ENCODE assay signal across 13 cellular contexts in the genomic region with DNA sequence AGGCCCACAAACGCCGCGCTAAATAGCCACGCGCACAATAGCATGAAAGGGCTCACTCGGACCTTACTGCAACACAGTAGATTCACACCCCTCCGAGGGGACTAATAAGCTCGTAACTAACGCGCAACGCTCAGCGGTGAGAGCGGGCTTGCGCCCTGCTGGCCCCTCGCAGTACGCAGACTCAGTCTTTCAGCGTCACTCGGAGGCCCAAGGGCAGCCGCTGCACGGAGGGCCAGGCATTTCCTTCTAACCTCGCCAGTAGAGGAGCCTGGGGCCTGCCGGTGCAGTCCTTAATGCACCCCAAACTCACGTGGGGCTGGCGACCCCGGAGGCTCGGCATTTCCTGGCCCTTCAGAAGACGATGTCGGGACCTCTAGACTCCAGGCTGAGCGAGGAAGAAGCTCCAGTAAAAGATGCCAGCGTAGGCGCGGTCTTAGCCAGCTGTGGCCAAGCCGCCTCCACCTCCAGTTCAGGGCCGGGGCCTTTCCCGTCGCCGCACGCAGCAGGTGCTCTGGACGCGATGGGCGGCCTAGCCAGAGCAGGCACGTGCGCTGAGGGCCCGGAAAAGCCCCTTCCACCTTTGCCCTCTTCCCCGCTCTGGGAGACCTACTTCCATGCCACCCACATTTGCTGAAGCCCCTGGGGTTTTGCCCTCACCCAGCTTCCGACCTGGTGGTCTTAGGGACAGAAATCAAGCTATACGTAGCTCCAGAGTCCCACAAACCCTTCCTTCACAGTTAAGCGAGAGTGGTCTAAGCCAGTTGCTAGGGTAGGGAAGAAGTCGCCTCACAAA. TPM values are rescaled to one million over a fixed set of nuclear protein-coding genes. Genes with fewer than 3 reads are reported as not detected.
DNase-seq lines count a peak whose midpoint lies in the region; ATAC-seq and TF ChIP-seq lines count a peak whose summit lies in the region.
"Had no signal": no experiment of that assay in that cellular context is flagged by ENCODE, and none has a peak within 500 bp of the region (broad histone marks: within the 10 kb centered on the region; RNA-seq: fewer than 3 reads in every experiment).

No MANE protein-coding gene starts in this region.

- no peak overlapping the region for H3K27ac ChIP-seq in HUES48 (ENCODE audit: low read depth, low read length)
- H3K27ac ChIP-seq in mesenchymal stem cell (ENCODE audit: low read length, poor library complexity, severe bottlenecking), result no peak overlapping the region
- no peak overlapping the region for H3K27ac ChIP-seq in skeletal muscle tissue (ENCODE audit: low read depth, low read length)
- H3K27ac ChIP-seq: SJCRH30 had no signal

- H3K36me3 ChIP-seq in HUES48 (ENCODE audit: control insufficient read depth, insufficient read depth, low read length), result no peaks in the 10 kb centered on the region
- no peaks in the 10 kb centered on the region for H3K36me3 ChIP-seq in mesenchymal stem cell (ENCODE audit: control insufficient read depth in 1 of 2, insufficient read depth in 2 of 2, low read depth in 1 of 2, low read length in 2 of 2)
- no peaks in the 10 kb centered on the region for H3K36me3 ChIP-seq in skeletal muscle tissue (ENCODE audit: control insufficient read depth in 3 of 3, insufficient read depth in 3 of 3, low read length in 3 of 3)
- H3K36me3 ChIP-seq: SJCRH30 had no signal

- no peaks in the 10 kb centered on the region for H3K36me3 Mint-ChIP-seq in natural killer cell treated with Interleukin-12 subunit alpha and Interleukin-12 subunit beta and Interleukin-15 and Interleukin-18, amount 100 ng/mL, for 72 hours
- H3K36me3 Mint-ChIP-seq: activated naive CD8-positive, alpha-beta T cell treated with anti-CD3 and anti-CD28 coated beads, Interleukin-2, amount 10 ng/mL, durations not matched to agents 7 days and 5 days; memory B cell had no signal

- no peak overlapping the region for H2BK120ac ChIP-seq in mesenchymal stem cell (ENCODE audit: low read depth, low read length)

- H3K9me3 Mint-ChIP-seq in natural killer cell treated with Interleukin-12 subunit alpha and Interleukin-12 subunit beta and Interleukin-15 and Interleukin-18, amount 100 ng/mL, for 72 hours, result no peaks in the 10 kb centered on the region
- H3K9me3 Mint-ChIP-seq: activated naive CD8-positive, alpha-beta T cell treated with anti-CD3 and anti-CD28 coated beads, Interleukin-2, amount 10 ng/mL, durations not matched to agents 7 days and 5 days; CD4-positive, alpha-beta T cell; memory B cell had no signal

- H2BK12ac ChIP-seq in mesenchymal stem cell (ENCODE audit: low read length in 2 of 2), result no peak overlapping the region

- H3K79me1 ChIP-seq in mesenchymal stem cell (replicated peaks; ENCODE audit: low read length, poor library complexity, severe bottlenecking), result no peaks in the 10 kb centered on the region

- no peak overlapping the region for H3K14ac ChIP-seq in mesenchymal stem cell (ENCODE audit: low read length in 2 of 2)

- H3K4me3 ChIP-seq in HUES48 (ENCODE audit: low read depth, low read length), result peak overlapping the region; percentile 52
- H3K4me3 ChIP-seq in choroid plexus epithelial cell (ENCODE audit: low read depth, low read length), result no peak overlapping the region
- H3K4me3 ChIP-seq in mesenchymal stem cell (ENCODE audit: insufficient read depth in 1 of 2, low read depth in 1 of 2, low read length in 2 of 2), result peak overlapping the region in 1 of 2 experiments; percentile 78
- peak overlapping the region; percentile 48 to 67 (median 64) for H3K4me3 ChIP-seq in skeletal muscle tissue (ENCODE audit: low read length in 3 of 3)
- H3K4me3 ChIP-seq: SJCRH30 had no signal

- H3K23ac ChIP-seq in mesenchymal stem cell (ENCODE audit: low read length in 2 of 2), result no peak overlapping the region

- no peak overlapping the region for H4K91ac ChIP-seq in mesenchymal stem cell (ENCODE audit: low read length)

- H3K4me1 Mint-ChIP-seq in natural killer cell treated with Interleukin-12 subunit alpha and Interleukin-12 subunit beta and Interleukin-15 and Interleukin-18, amount 100 ng/mL, for 72 hours (ENCODE audit: low read depth in 2 of 2), result peaks cover 2 to 6% of the 10 kb centered on the region in 2 donors

- H3K9ac ChIP-seq in HUES48 (ENCODE audit: low read depth, low read length) (no peak overlapping the region), mesenchymal stem cell (ENCODE audit: low read length) (peak overlapping the region; percentile 81), skeletal muscle tissue (ENCODE audit: low read depth in 1 of 3, low read length in 3 of 3) (peak overlapping the region in 1 of 3 donors; percentile 60)

- peaks cover 100% of the 10 kb centered on the region for H3K27me3 ChIP-seq in HUES48 (ENCODE audit: control insufficient read depth, insufficient read depth, low read length)
- peaks cover 62 to 99% of the 10 kb centered on the region in 2 experiments for H3K27me3 ChIP-seq in mesenchymal stem cell (ENCODE audit: control insufficient read depth in 1 of 2, insufficient read depth in 1 of 2, low read length in 2 of 2)
- peaks cover 54 to 71% (median 65%) of the 10 kb centered on the region in 3 donors for H3K27me3 ChIP-seq in skeletal muscle tissue (ENCODE audit: control insufficient read depth in 3 of 3, insufficient read depth in 3 of 3, low read length in 3 of 3)

- no peak overlapping the region for H3K18ac ChIP-seq in mesenchymal stem cell (ENCODE audit: low read depth in 1 of 2, low read length in 2 of 2)

- H2BK15ac ChIP-seq in mesenchymal stem cell (ENCODE audit: low read depth, poor library complexity, severe bottlenecking), result no peak overlapping the region

- peaks cover 37 to 62% of the 10 kb centered on the region in 2 donors for H3K27me3 Mint-ChIP-seq in natural killer cell treated with Interleukin-12 subunit alpha and Interleukin-12 subunit beta and Interleukin-15 and Interleukin-18, amount 100 ng/mL, for 72 hours

- peak overlapping the region; percentile 46 for H3K4me2 ChIP-seq in mesenchymal stem cell (ENCODE audit: low read length, poor library complexity, severe bottlenecking)

- no peak overlapping the region for H3K4me3 Mint-ChIP-seq in natural killer cell treated with Interleukin-12 subunit alpha and Interleukin-12 subunit beta and Interleukin-15 and Interleukin-18, amount 100 ng/mL, for 72 hours
- H3K4me3 Mint-ChIP-seq: CD4-positive, alpha-beta T cell had no signal

- no peak overlapping the region for H4K8ac ChIP-seq in mesenchymal stem cell (ENCODE audit: low read length)

- DNase-seq in choroid plexus epithelial cell (ENCODE audit: low read depth), result peak; percentile 9
- DNase-seq in mesenchymal stem cell, result no peak
- DNase-seq in natural killer cell treated with Interleukin-12 subunit alpha and Interleukin-12 subunit beta and Interleukin-15 and Interleukin-18, amount 100 ng/mL, for 72 hours (ENCODE audit: low spot score), result no peak
- no peak for DNase-seq in NCI-H82 (lab: John Stamatoyannopoulos, UW)
- DNase-seq in SHP77 treated with DMSO at 0.1 percent for 48 hours (lab: John Stamatoyannopoulos, UW), result no peak
- DNase-seq: activated naive CD8-positive, alpha-beta T cell treated with anti-CD3 and anti-CD28 coated beads, Interleukin-2, amount 10 ng/mL, durations not matched to agents 7 days and 5 days; CD4-positive, alpha-beta T cell; KBM-7; SJCRH30 had no signal

- ATAC-seq in natural killer cell treated with Interleukin-12 subunit alpha and Interleukin-12 subunit beta and Interleukin-15 and Interleukin-18, amount 100 ng/mL, for 72 hours, result no peak

- WGBS in mesenchymal stem cell, result 3% methylated on average over 44 of the region's 49 CpGs

- no peak overlapping the region for H2AFZ ChIP-seq in mesenchymal stem cell (ENCODE audit: low read depth, low read length)

- H3K9me3 ChIP-seq in HUES48 (ENCODE audit: control insufficient read depth, insufficient read depth, low read length) (no peaks in the 10 kb centered on the region), mesenchymal stem cell (ENCODE audit: control insufficient read depth, low read length) (no peaks in the 10 kb centered on the region), skeletal muscle tissue (ENCODE audit: control insufficient read depth in 3 of 3, low read length in 3 of 3) (no peaks in the 10 kb centered on the region)
- H3K9me3 ChIP-seq: SJCRH30 had no signal

- no peak overlapping the region for H3K27ac Mint-ChIP-seq in natural killer cell treated with Interleukin-12 subunit alpha and Interleukin-12 subunit beta and Interleukin-15 and Interleukin-18, amount 100 ng/mL, for 72 hours
- H3K27ac Mint-ChIP-seq: CD4-positive, alpha-beta T cell; memory B cell had no signal

- no peak overlapping the region for H3K4ac ChIP-seq in mesenchymal stem cell (ENCODE audit: low read depth in 1 of 2, low read length in 2 of 2)

- H2BK5ac ChIP-seq in mesenchymal stem cell (ENCODE audit: low read depth, low read length, poor library complexity, severe bottlenecking), result no peak overlapping the region

- H2AK5ac ChIP-seq in mesenchymal stem cell (ENCODE audit: low read length, severe bottlenecking), result no peak overlapping the region

- no peak for TF ChIP-seq CTCF in choroid plexus epithelial cell (conservative IDR thresholded peaks at IDR 0.05; ENCODE audit: low read depth, low read length)

- H3K4me1 ChIP-seq in HUES48 (ENCODE audit: control insufficient read depth, insufficient read depth, low read length) (peaks cover 41% of the 10 kb centered on the region), mesenchymal stem cell (ENCODE audit: control insufficient read depth, insufficient read depth, low read depth, low read length) (peaks cover 32% of the 10 kb centered on the region), skeletal muscle tissue (ENCODE audit: control insufficient read depth in 3 of 3, insufficient read depth in 3 of 3, low read length in 3 of 3) (peaks cover 14 to 34% (median 18%) of the 10 kb centered on the region in 3 donors)
- H3K4me1 ChIP-seq: SJCRH30 had no signal

RNA-seq across cellular contexts. Expression of gene TIFAB, which starts 38.3 kb away (rescaled TPM):
- polyA plus RNA-seq in mesenchymal stem cell (2013, experiment 1 of 2), result not detected
- not detected for polyA plus RNA-seq in mesenchymal stem cell (2013, experiment 2 of 2)
- total RNA-seq in skeletal muscle tissue, result 0.52 TPM
- not detected for total RNA-seq in natural killer cell treated with Interleukin-12 subunit alpha and Interleukin-12 subunit beta and Interleukin-15 and Interleukin-18, amount 100 ng/mL, for 72 hours
- total RNA-seq: activated naive CD8-positive, alpha-beta T cell treated with anti-CD3 and anti-CD28 coated beads, Interleukin-2, amount 10 ng/mL, durations not matched to agents 7 days and 5 days; SJCRH30 had no signal

RNA-seq across cellular contexts. Expression of gene DCANP1, which starts 43.3 kb away (rescaled TPM):
- not detected for polyA plus RNA-seq in mesenchymal stem cell (2013, experiment 1 of 2)
- not detected for polyA plus RNA-seq in mesenchymal stem cell (2013, experiment 2 of 2)
- total RNA-seq in skeletal muscle tissue, result not detected
- total RNA-seq in natural killer cell treated with Interleukin-12 subunit alpha and Interleukin-12 subunit beta and Interleukin-15 and Interleukin-18, amount 100 ng/mL, for 72 hours, result not detected
- total RNA-seq: activated naive CD8-positive, alpha-beta T cell treated with anti-CD3 and anti-CD28 coated beads, Interleukin-2, amount 10 ng/mL, durations not matched to agents 7 days and 5 days; SJCRH30; temporal lobe had no signal

RNA-seq across cellular contexts. Expression of gene NEUROG1, which starts 45.3 kb away (rescaled TPM):
- polyA plus RNA-seq in mesenchymal stem cell (2013, experiment 1 of 2), result not detected
- polyA plus RNA-seq in mesenchymal stem cell (2013, experiment 2 of 2), result not detected
- not detected for total RNA-seq in skeletal muscle tissue
- not detected for total RNA-seq in natural killer cell treated with Interleukin-12 subunit alpha and Interleukin-12 subunit beta and Interleukin-15 and Interleukin-18, amount 100 ng/mL, for 72 hours
- total RNA-seq: activated naive CD8-positive, alpha-beta T cell treated with anti-CD3 and anti-CD28 coated beads, Interleukin-2, amount 10 ng/mL, durations not matched to agents 7 days and 5 days; CD4-positive, alpha-beta T cell; SJCRH30 had no signal
